Comparison of ENCODE assay signal across 20 cellular contexts in genomic region chr1:89699451-89699986, GRCh38.
DNase-seq lines count a peak whose midpoint lies in the region; ATAC-seq and TF ChIP-seq lines count a peak whose summit lies in the region.
"Had no signal": no experiment of that assay in that cellular context is flagged by ENCODE, and none has a peak within 500 bp of the region (broad histone marks: within the 10 kb centered on the region; RNA-seq: fewer than 3 reads in every experiment).

No MANE protein-coding gene starts in this region.

- no peak for TF ChIP-seq CTCF in GM12865 (IDR thresholded peaks at IDR 0.05; ENCODE audit: insufficient read depth, low read depth, low read length, missing control alignments)
- no peak for TF ChIP-seq CTCF in activated B cell treated with CpG ODN at 0.5 μM for 24 hours (IDR thresholded peaks at IDR 0.05)

- POLR2A ChIA-PET in activated B cell treated with CpG ODN at 0.5 μM for 24 hours (lab: Charles Lee), result no interaction called here

- H3K4me1 Mint-ChIP-seq in activated B cell treated with CpG ODN at 0.5 μM for 24 hours, result peaks cover 59% of the 10 kb centered on the region
- peaks cover 82 to 93% of the 10 kb centered on the region in 2 donors for H3K4me1 Mint-ChIP-seq in immature natural killer cell

- peak overlapping the region; percentile 68 for H3K4me3 Mint-ChIP-seq in activated B cell treated with CpG ODN at 0.5 μM for 24 hours
- peak overlapping the region; percentile 79 to 92 (median 90) for H3K4me3 Mint-ChIP-seq in immature natural killer cell

- H3K9me3 Mint-ChIP-seq in activated B cell treated with CpG ODN at 0.5 μM for 24 hours, result no peaks in the 10 kb centered on the region
- no peaks in the 10 kb centered on the region for H3K9me3 Mint-ChIP-seq in immature natural killer cell

- H3K27me3 Mint-ChIP-seq in activated B cell treated with CpG ODN at 0.5 μM for 24 hours, result no peaks in the 10 kb centered on the region
- H3K27me3 Mint-ChIP-seq in immature natural killer cell (ENCODE audit: low read depth in 3 of 3), result peaks cover 0 to 2% (median 0%) of the 10 kb centered on the region in 3 donors

- no peak overlapping the region for H3K4me3 ChIP-seq in GM12865 (ENCODE audit: low read depth, low read length)
- H3K4me3 ChIP-seq: PC-9, sigmoid colon, SK-N-MC, transverse colon had no signal

- ATAC-seq in activated CD4-positive, CD25-positive, alpha-beta regulatory T cell treated with anti-CD3 and anti-CD28 coated beads, Interleukin-2, amount 50 U/mL, for 24 hours, result peak; percentile 18 to 31
- ATAC-seq in activated B cell treated with CpG ODN at 0.5 μM for 24 hours (ENCODE audit: low read depth) (no peak), GM18520 (IDR thresholded peaks at IDR 0.05; ENCODE audit: unreplicated experiment) (no peak), GM21447 (IDR thresholded peaks at IDR 0.05; ENCODE audit: unreplicated experiment) (no peak)

- intact Hi-C loops in activated B cell treated with CpG ODN at 0.5 μM for 24 hours (cut with micrococcal nuclease), result no loop called here

- no peak for DNase-seq in activated CD4-positive, CD25-positive, alpha-beta regulatory T cell (lab: John Stamatoyannopoulos, UW)
- DNase-seq in GM12865 (ENCODE audit: low read depth) (peak; percentile 20), activated B cell treated with CpG ODN at 0.5 μM for 24 hours (no peak), immature natural killer cell (no peak), GM19240 (ENCODE audit: insufficient read length, low spot score) (no peak)
- DNase-seq: 8988T; brain microvascular endothelial cell; midbrain; NCI-H2081; NCI-H524; PC-9; sigmoid colon; stimulated activated CD4-positive, alpha-beta T cell treated with anti-CD3 and anti-CD28 coated beads, Interleukin-2, amount 100 ng/mL, for 48 hours; stimulated activated CD8-positive, alpha-beta memory T cell treated with anti-CD3 and anti-CD28 coated beads, Interleukin-4, amount 100 ng/mL, for 48 hours; transverse colon; WERI-Rb-1 had no signal

- H3K27ac Mint-ChIP-seq in activated B cell treated with CpG ODN at 0.5 μM for 24 hours, result peak overlapping the region; percentile 72
- H3K27ac Mint-ChIP-seq in immature natural killer cell, result peak overlapping the region; percentile 92 to 96 (median 94)

- CTCF ChIA-PET in activated B cell treated with CpG ODN at 0.5 μM for 24 hours (lab: Charles Lee), result no interaction called here

- H3K36me3 Mint-ChIP-seq in activated B cell treated with CpG ODN at 0.5 μM for 24 hours (ENCODE audit: low read depth) (no peaks in the 10 kb centered on the region), immature natural killer cell (peaks cover 0 to 20% (median 12%) of the 10 kb centered on the region in 3 donors)

Comparison
In these comparisons a context has a peak if more than half of its experiments do, and no peak if none do; other contexts are left out.
1. ATAC-seq: peak in activated CD4-positive, CD25-positive, alpha-beta regulatory T cell treated with anti-CD3 and anti-CD28 coated beads, Interleukin-2, amount 50 U/mL, for 24 hours (2 of 2); none in activated B cell treated with CpG ODN at 0.5 μM for 24 hours (single experiment), GM18520 (single experiment) and GM21447 (single experiment).